In the genomic region with DNA sequence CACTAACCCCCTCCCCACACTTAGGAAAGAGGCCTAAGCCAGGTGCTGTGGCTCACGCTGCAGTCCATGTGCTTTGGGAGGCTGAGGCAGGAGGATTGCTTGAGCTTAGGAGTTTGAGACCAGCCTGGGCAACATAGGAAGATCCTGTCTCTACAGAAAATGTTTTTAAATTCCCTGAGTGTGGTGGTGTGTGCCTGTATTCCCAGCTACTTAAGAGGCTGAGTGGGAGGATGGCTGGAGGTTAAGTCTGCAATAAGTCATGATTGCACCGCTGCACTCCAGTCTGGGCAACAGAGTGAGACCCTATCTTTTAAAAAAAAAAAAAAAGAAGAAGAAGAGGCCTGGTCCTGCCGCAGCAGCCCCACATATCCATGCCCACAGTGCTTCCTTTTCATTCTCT, we compare ENCODE assay signal across 1 cellular context.
TF ChIP-seq lines count a peak whose summit lies in the region.

No MANE protein-coding gene starts in this region.

TF ChIP-seq in IMR-90, 13 proteins besides CTCF, POLR2A, EP300 and RAD21 (continued from another document):
- TF ChIP-seq SMC3 (IDR thresholded peaks at IDR 0.05; ENCODE audit: low read depth, low read length) = no peak
- TF ChIP-seq CEBPB (IDR thresholded peaks at IDR 0.05; ENCODE audit: low read depth, low read length) = no peak
- no peak for TF ChIP-seq MAZ (IDR thresholded peaks at IDR 0.05; ENCODE audit: borderline replicate concordance, low read depth, low read length)
